Comparison of ENCODE assay signal across 3 cellular contexts in the genomic region with DNA sequence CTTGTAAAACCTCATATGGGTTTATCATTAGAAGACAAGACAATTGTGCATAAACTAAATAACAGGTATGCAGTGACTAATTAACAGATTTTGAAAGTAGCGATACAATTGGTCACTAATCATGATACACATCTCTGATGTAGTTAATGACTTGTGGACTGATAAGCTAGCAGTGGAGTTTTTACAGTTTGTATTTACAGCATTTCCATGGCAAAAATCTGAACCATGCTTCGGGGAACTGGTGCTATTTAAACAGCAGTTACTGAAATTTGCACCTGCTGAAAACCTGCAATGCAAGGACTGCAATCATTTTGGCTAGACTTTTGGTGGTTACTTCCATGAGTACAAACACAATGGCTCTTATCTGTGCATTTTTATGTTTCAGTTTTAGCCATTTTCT.
"Had no signal": no experiment of that assay in that cellular context is flagged by ENCODE, and none has a peak within 500 bp of the region (broad histone marks: within the 10 kb centered on the region; RNA-seq: fewer than 3 reads in every experiment).

No MANE protein-coding gene starts in this region.

- DNase-seq: GDM1, GF-D8 had no signal

- H3K4me3 ChIP-seq: GM12878 had no signal

- ATAC-seq: GM12878 had no signal
